In the genomic region with DNA sequence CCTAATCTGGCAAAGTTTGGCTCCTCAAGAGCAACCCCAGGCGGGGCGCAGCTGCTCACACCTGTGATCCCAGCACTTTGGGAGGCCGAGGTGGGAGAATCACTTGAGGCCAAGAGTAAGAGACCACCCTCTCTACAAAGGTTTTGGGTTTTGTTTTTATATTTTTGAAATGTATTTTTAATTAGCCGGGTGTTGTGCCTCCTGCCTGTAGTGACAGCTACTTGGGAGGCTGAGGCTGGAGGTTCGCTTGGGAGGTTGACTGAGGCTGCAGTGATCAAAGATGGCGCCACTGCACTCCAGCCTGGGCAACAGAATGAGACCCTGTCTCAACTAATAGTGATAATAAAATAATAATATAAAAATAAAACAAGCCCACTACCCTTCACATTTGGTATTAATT, we compare ENCODE assay signal across 8 cellular contexts. TPM values are rescaled to one million over a fixed set of nuclear protein-coding genes. Genes with fewer than 3 reads are reported as not detected.
A peak's percentile ranks its signal among the peaks of the same experiment; 100 is the strongest.
DNase-seq lines count a peak whose midpoint lies in the region; ATAC-seq and TF ChIP-seq lines count a peak whose summit lies in the region.

No MANE protein-coding gene starts in this region.

- peak overlapping the region; percentile 58 for H3K9ac ChIP-seq in duodenal mucosa (ENCODE audit: low read depth in 1 of 2, low read length in 2 of 2)

- TF ChIP-seq CTCF in BJ (IDR thresholded peaks at IDR 0.05; ENCODE audit: insufficient read depth, low read depth, low read length) (no peak), LNCaP clone FGC (IDR thresholded peaks at IDR 0.05; ENCODE audit: control insufficient read depth, extremely low read depth, insufficient read depth) (no peak), nephron progenitor cell (IDR thresholded peaks at IDR 0.05) (no peak)

- H3K27me3 ChIP-seq in BJ (ENCODE audit: control insufficient read depth, insufficient read depth, low read length) (no peaks in the 10 kb centered on the region), duodenal mucosa (ENCODE audit: control insufficient read depth in 1 of 2, insufficient read depth in 2 of 2, low read length in 2 of 2) (no peaks in the 10 kb centered on the region)

- H3K4me1 ChIP-seq in duodenal mucosa (ENCODE audit: control insufficient read depth in 1 of 2, insufficient read depth in 2 of 2, low read length in 2 of 2) = peaks cover 37 to 41% of the 10 kb centered on the region in 2 donors

- no peak overlapping the region for H3K27ac ChIP-seq in duodenal mucosa (ENCODE audit: low read depth, low read length)

- peaks cover 23% of the 10 kb centered on the region for H3K27me3 Mint-ChIP-seq in nephron progenitor cell (ENCODE audit: low read depth, poor library complexity)

- POLR2A ChIA-PET in BJ (lab: Charles Lee) = no interaction called here

- CTCF ChIA-PET in BJ (lab: Yijun Ruan, JAX) = interaction anchor here (0.8 to 1.0 kb wide), 2 partner anchors 16 to 45 kb away, joined by 3 read pairs; no protein-coding TSS in a partner anchor

- H3K36me3 Mint-ChIP-seq in nephron progenitor cell (ENCODE audit: low read depth) = no peaks in the 10 kb centered on the region

- no peak for DNase-seq in BJ (ENCODE audit: low read depth)
- DNase-seq in LNCaP clone FGC (ENCODE audit: low read depth) = no peak
- DNase-seq in nephron progenitor cell = no peak
- DNase-seq in central memory CD4-positive, alpha-beta T cell = no peak
- no peak for DNase-seq in stimulated activated CD4-positive, alpha-beta T cell treated with anti-CD3 and anti-CD28 coated beads, Interleukin-2, amount 100 ng/mL, for 24 hours

- peak overlapping the region; percentile 77 for H3K4me3 Mint-ChIP-seq in nephron progenitor cell

- H3K9me3 Mint-ChIP-seq in nephron progenitor cell = no peaks in the 10 kb centered on the region

- no peaks in the 10 kb centered on the region for H3K9me3 ChIP-seq in duodenal mucosa (ENCODE audit: control insufficient read depth in 1 of 2, low read length in 2 of 2)

- ATAC-seq in HG03354 (IDR thresholded peaks at IDR 0.05; ENCODE audit: poor library complexity, severe bottlenecking, unreplicated experiment) = no peak
- no peak for ATAC-seq in HG03378 (IDR thresholded peaks at IDR 0.05; ENCODE audit: unreplicated experiment)

- no peaks in the 10 kb centered on the region for H3K36me3 ChIP-seq in BJ (ENCODE audit: control insufficient read depth, insufficient read depth, low read length)
- H3K36me3 ChIP-seq in duodenal mucosa (ENCODE audit: control insufficient read depth in 1 of 2, insufficient read depth in 2 of 2, low read length in 2 of 2) = no peaks in the 10 kb centered on the region

- H3K4me3 ChIP-seq in BJ (ENCODE audit: low read depth, low read length) (peak overlapping the region; percentile 51), LNCaP clone FGC (ENCODE audit: low read depth, low read length) (peak overlapping the region; percentile 60), duodenal mucosa (ENCODE audit: low read depth in 1 of 2, low read length in 2 of 2) (peak overlapping the region; percentile 64 to 67)

- H3K27ac Mint-ChIP-seq in nephron progenitor cell = no peak overlapping the region

- H3K4me1 Mint-ChIP-seq in nephron progenitor cell = peaks cover 53% of the 10 kb centered on the region

RNA-seq across cellular contexts. Expression of gene USP7, which starts 0.8 kb away (rescaled TPM):
- polyA plus RNA-seq in BJ (2011; rRNA removed) = 17.2 and 18.2 TPM in 2 replicates
- polyA minus RNA-seq in BJ (2011; rRNA and poly(A)+ RNA removed) = 80.9 and 109 TPM in 2 replicates
